Comparison of ENCODE assay signal across 1 cellular context in genomic region chr6:167963589-167964057, GRCh38.
TF ChIP-seq lines count a peak whose summit lies in the region.

No MANE protein-coding gene starts in this region.

TF ChIP-seq in HepG2, 621 proteins besides CTCF, POLR2A, EP300 and RAD21 (continued from another document and continues in another):
- TF ChIP-seq ZNF512B (CRISPR knock-in tag; IDR thresholded peaks at IDR 0.05; ENCODE audit: borderline replicate concordance), result no peak
- TF ChIP-seq SMAD1 (CRISPR knock-in tag; IDR thresholded peaks at IDR 0.05; ENCODE audit: borderline replicate concordance, low read depth), result no peak
- TF ChIP-seq ZNF276 (CRISPR knock-in tag; IDR thresholded peaks at IDR 0.05; ENCODE audit: low read depth), result no peak
- TF ChIP-seq HNRNPL (IDR thresholded peaks at IDR 0.05; ENCODE audit: low read depth, low read length), result peak; percentile 78
- no peak for TF ChIP-seq FLYWCH1 (CRISPR knock-in tag; IDR thresholded peaks at IDR 0.05)
- TF ChIP-seq MIER2 (CRISPR knock-in tag; IDR thresholded peaks at IDR 0.05), result 0 out of 2 replicates have a peak, but pooled peaks have one; percentile 32
- TF ChIP-seq RBM39 (IDR thresholded peaks at IDR 0.05; ENCODE audit: low read depth, low read length, poor library complexity, severe bottlenecking), result no peak
- TF ChIP-seq THYN1 (CRISPR knock-in tag; IDR thresholded peaks at IDR 0.05; ENCODE audit: borderline replicate concordance, low read depth), result no peak
- no peak for TF ChIP-seq HMGA1 (CRISPR knock-in tag; conservative IDR thresholded peaks at IDR 0.05)
- peak; percentile 55; the same call in 1 of the 2 replicates for TF ChIP-seq ZNF629 (CRISPR knock-in tag; conservative IDR thresholded peaks at IDR 0.05)
- peak; percentile 2; the same call in 1 of the 2 replicates for TF ChIP-seq CHD4 (IDR thresholded peaks at IDR 0.05; ENCODE audit: borderline replicate concordance, low read length)
- peak; percentile 17; the same call in 1 of the 2 replicates for TF ChIP-seq DRAP1 (CRISPR knock-in tag; IDR thresholded peaks at IDR 0.05)
- TF ChIP-seq ZNF556 (CRISPR knock-in tag; IDR thresholded peaks at IDR 0.05; ENCODE audit: borderline replicate concordance), result 0 out of 2 replicates have a peak, but pooled peaks have one; percentile 29
- TF ChIP-seq ZNF503 (CRISPR knock-in tag; IDR thresholded peaks at IDR 0.05), result peak; percentile 87
- peak; percentile 78; the same call in 1 of the 2 replicates for TF ChIP-seq NCOR1 (IDR thresholded peaks at IDR 0.05; ENCODE audit: borderline replicate concordance, low read length)
- TF ChIP-seq ZNF7 (CRISPR knock-in tag; IDR thresholded peaks at IDR 0.05), result no peak
- no peak for TF ChIP-seq RAD51 (IDR thresholded peaks at IDR 0.05; ENCODE audit: borderline replicate concordance)
- TF ChIP-seq ZBTB25 (CRISPR knock-in tag; IDR thresholded peaks at IDR 0.05), result peak; percentile 64; the same call in 1 of the 2 replicates
- TF ChIP-seq MYPOP (CRISPR knock-in tag; IDR thresholded peaks at IDR 0.05), result no peak
- peak; percentile 83 for TF ChIP-seq AHDC1 (CRISPR knock-in tag; IDR thresholded peaks at IDR 0.05; ENCODE audit: borderline replicate concordance)
- no peak for TF ChIP-seq TOE1 (CRISPR knock-in tag; IDR thresholded peaks at IDR 0.05)
- TF ChIP-seq ZNF777 (CRISPR knock-in tag; IDR thresholded peaks at IDR 0.05), result no peak
- peak; percentile 60; the same call in 1 of the 2 replicates for TF ChIP-seq ETV5 (CRISPR knock-in tag; IDR thresholded peaks at IDR 0.05; ENCODE audit: borderline replicate concordance)
- peak; percentile 84 for TF ChIP-seq PITX1 (CRISPR knock-in tag; IDR thresholded peaks at IDR 0.05)
- peak; percentile 76; the same call in 1 of the 2 replicates for TF ChIP-seq ZSCAN5A (CRISPR knock-in tag; IDR thresholded peaks at IDR 0.05; ENCODE audit: borderline replicate concordance)
- TF ChIP-seq ZBTB44 (CRISPR knock-in tag; IDR thresholded peaks at IDR 0.05), result peak; percentile 55; the same call in 1 of the 2 replicates
- TF ChIP-seq PBX3 (CRISPR knock-in tag; IDR thresholded peaks at IDR 0.05; ENCODE audit: borderline replicate concordance), result no peak
- no peak for TF ChIP-seq ZNF570 (CRISPR knock-in tag; IDR thresholded peaks at IDR 0.05; ENCODE audit: borderline replicate concordance)
- no peak for TF ChIP-seq RBFOX2 (IDR thresholded peaks at IDR 0.05; ENCODE audit: low read depth, low read length)
- TF ChIP-seq ZNF343 (CRISPR knock-in tag; IDR thresholded peaks at IDR 0.05), result no peak
- TF ChIP-seq ZNF724P (CRISPR knock-in tag; IDR thresholded peaks at IDR 0.05; ENCODE audit: borderline replicate concordance), result no peak
- no peak for TF ChIP-seq ZNF672 (CRISPR knock-in tag; IDR thresholded peaks at IDR 0.05)
- TF ChIP-seq ZNF281 (CRISPR knock-in tag; IDR thresholded peaks at IDR 0.05; ENCODE audit: borderline replicate concordance), result peak; percentile 66; the same call in 1 of the 2 replicates
